In genomic region chr6:149460249-149460648, GRCh38 we compare ENCODE assay signal across 2 cellular contexts. TPM values are rescaled to one million over a fixed set of nuclear protein-coding genes. Genes with fewer than 3 reads are reported as not detected.
"Had no signal": no experiment of that assay in that cellular context is flagged by ENCODE, and none has a peak within 500 bp of the region (broad histone marks: within the 10 kb centered on the region; RNA-seq: fewer than 3 reads in every experiment).

No MANE protein-coding gene starts in this region.

RNA-seq across cellular contexts. Expression of gene ZC3H12D, which starts 24.6 kb away (rescaled TPM):
- total RNA-seq: PC-9, SJCRH30 had no signal
